In the genomic region with DNA sequence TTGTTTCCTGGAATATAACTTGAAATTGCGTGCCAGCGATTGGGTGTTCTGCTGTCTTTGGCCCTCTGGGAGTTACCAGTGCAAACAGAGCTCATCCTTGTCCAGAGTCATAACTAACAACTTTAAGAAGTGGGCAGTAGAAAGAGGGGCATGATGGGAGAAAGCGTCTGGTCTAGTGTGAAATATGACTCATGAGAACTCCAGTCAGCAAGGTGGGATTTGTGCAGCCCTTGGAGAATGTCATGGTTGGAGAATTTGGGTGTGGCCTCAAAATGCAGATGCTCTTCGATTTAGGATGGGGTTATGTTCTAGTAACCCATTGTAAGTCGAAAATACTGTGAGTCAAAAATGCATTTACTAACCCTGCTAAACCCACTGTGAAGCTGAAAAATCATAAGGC, we compare ENCODE assay signal across 17 cellular contexts. TPM values are rescaled to one million over a fixed set of nuclear protein-coding genes. Genes with fewer than 3 reads are reported as not detected.
DNase-seq lines count a peak whose midpoint lies in the region; ATAC-seq and TF ChIP-seq lines count a peak whose summit lies in the region.
"Had no signal": no experiment of that assay in that cellular context is flagged by ENCODE, and none has a peak within 500 bp of the region (broad histone marks: within the 10 kb centered on the region; RNA-seq: fewer than 3 reads in every experiment).

No MANE protein-coding gene starts in this region.

- H3K23ac ChIP-seq in trophoblast cell (ENCODE audit: low read length): no peak overlapping the region

- no peaks in the 10 kb centered on the region for H3K79me1 ChIP-seq in trophoblast cell (ENCODE audit: low read length)

- H2AFZ ChIP-seq in trophoblast cell (ENCODE audit: insufficient read depth, low read length, poor library complexity): no peak overlapping the region

- peak; percentile 65 for ATAC-seq in RWPE2 (ENCODE audit: low read depth)
- ATAC-seq: left lobe of liver; stimulated activated effector memory CD8-positive, alpha-beta T cell treated with anti-CD3 and anti-CD28 coated beads, Interleukin-12 subunit alpha, Interleukin-12 subunit beta, amount 100 ng/mL, for 72 hours had no signal

- peak overlapping the region; percentile 25 for H3K4me3 Mint-ChIP-seq in Calu3 (ENCODE audit: low read depth, unreplicated experiment)
- H3K4me3 Mint-ChIP-seq: neural crest cell; stimulated activated effector memory CD8-positive, alpha-beta T cell treated with anti-CD3 and anti-CD28 coated beads, Interleukin-12 subunit alpha, Interleukin-12 subunit beta, amount 100 ng/mL, for 72 hours had no signal

- H3K9ac ChIP-seq in trophoblast cell (ENCODE audit: low read length): no peak overlapping the region

- no peak overlapping the region for H3K14ac ChIP-seq in trophoblast cell (ENCODE audit: low read length)

- H3K79me2 ChIP-seq in trophoblast cell (ENCODE audit: control insufficient read depth, insufficient read depth, low read length, poor library complexity): peaks cover 2% of the 10 kb centered on the region

- no peak overlapping the region for H3K18ac ChIP-seq in trophoblast cell (ENCODE audit: low read length)

- no peak overlapping the region for H2BK12ac ChIP-seq in trophoblast cell (ENCODE audit: low read length)

- no peak overlapping the region for H3K4me3 ChIP-seq in RWPE2 (ENCODE audit: severe bottlenecking)
- no peak overlapping the region for H3K4me3 ChIP-seq in fibroblast of mammary gland (ENCODE audit: control insufficient read depth, low read depth, low read length)
- H3K4me3 ChIP-seq in trophoblast cell (ENCODE audit: low read depth, low read length): no peak overlapping the region
- H3K4me3 ChIP-seq: SK-N-MC had no signal

- no peak overlapping the region for H2BK5ac ChIP-seq in trophoblast cell (ENCODE audit: low read depth, low read length, poor library complexity)

- peaks cover 77% of the 10 kb centered on the region for H3K36me3 ChIP-seq in RWPE2 (ENCODE audit: low read depth)
- peaks cover 22 to 46% of the 10 kb centered on the region in 2 experiments for H3K36me3 ChIP-seq in trophoblast cell (ENCODE audit: control insufficient read depth in 1 of 2, insufficient read depth in 2 of 2, low read length in 2 of 2)

- intact Hi-C loops in Calu3 (cut with micrococcal nuclease; ENCODE audit: unreplicated experiment): no loop called here

- peaks cover 92% of the 10 kb centered on the region for H3K4me1 Mint-ChIP-seq in Calu3 (ENCODE audit: low read depth, unreplicated experiment)

- H4K91ac ChIP-seq in trophoblast cell (ENCODE audit: low read depth, low read length): no peak overlapping the region

- no peak overlapping the region for H2AK5ac ChIP-seq in trophoblast cell (ENCODE audit: low read length)

- H3K4me1 ChIP-seq in RWPE2 (ENCODE audit: insufficient read depth, poor library complexity, severe bottlenecking) (peaks cover 49% of the 10 kb centered on the region), trophoblast cell (ENCODE audit: control insufficient read depth in 1 of 2, insufficient read depth in 2 of 2, low read length in 2 of 2) (peaks cover 12 to 19% of the 10 kb centered on the region in 2 experiments)

- no CpG with 5 or more reads among the region's 5 CpGs for WGBS in trophoblast cell (ENCODE audit: extremely low coverage, insufficient coverage, insufficient read length)

- no peaks in the 10 kb centered on the region for H3K27me3 ChIP-seq in RWPE2 (ENCODE audit: insufficient read depth, poor library complexity, severe bottlenecking)
- H3K27me3 ChIP-seq in trophoblast cell (ENCODE audit: insufficient read depth, low read length): no peaks in the 10 kb centered on the region

- BruUV-seq in Calu3 (replicated peaks; lab: Mats Ljungman, UMichigan): no TSS peak

- peaks cover 96% of the 10 kb centered on the region for H3K36me3 Mint-ChIP-seq in Calu3 (ENCODE audit: insufficient read depth, unreplicated experiment)

- peak overlapping the region; percentile 16 for H4K8ac ChIP-seq in trophoblast cell (ENCODE audit: low read depth, low read length)

- DNase-seq in Calu3: no peak
- no peak for DNase-seq in RWPE2 (ENCODE audit: low spot score)
- DNase-seq in fibroblast of mammary gland (ENCODE audit: low read depth): peak; percentile 84
- DNase-seq in trophoblast cell: no peak
- no peak for DNase-seq in RPMI8226
- DNase-seq in SIG-M5 treated with dmso at 0.1 percent for 504 hours (lab: John Stamatoyannopoulos, UW; ENCODE audit: unreplicated experiment): no peak
- DNase-seq in SKM-1 (lab: John Stamatoyannopoulos, UW; ENCODE audit: unreplicated experiment): no peak
- no peak for DNase-seq in activated CD4-positive, CD25-positive, alpha-beta regulatory T cell (lab: John Stamatoyannopoulos, UW)
- DNase-seq: activated CD4-positive, alpha-beta T cell treated with anti-CD3 and anti-CD28 coated beads for 1 hour; C1 segment of cervical spinal cord; MV-4-11; NCI-H524 had no signal

- no peaks in the 10 kb centered on the region for H3K27me3 Mint-ChIP-seq in Calu3 (ENCODE audit: unreplicated experiment)

- no peak overlapping the region for H4K12ac ChIP-seq in trophoblast cell (ENCODE audit: low read depth, low read length)

- no peak overlapping the region for H2BK120ac ChIP-seq in trophoblast cell (ENCODE audit: insufficient read depth, low read length, poor library complexity)

- peak overlapping the region; percentile 96 for H3K27ac ChIP-seq in RWPE2 (ENCODE audit: poor library complexity, severe bottlenecking)
- no peak overlapping the region for H3K27ac ChIP-seq in trophoblast cell (ENCODE audit: low read depth, low read length)
- H3K27ac ChIP-seq: SK-N-MC had no signal

- TF ChIP-seq CTCF in Calu3 (IDR thresholded peaks at IDR 0.05; ENCODE audit: unreplicated experiment) (no peak), RWPE2 (IDR thresholded peaks at IDR 0.05; ENCODE audit: poor library complexity, severe bottlenecking) (no peak), fibroblast of mammary gland (conservative IDR thresholded peaks at IDR 0.05; ENCODE audit: control insufficient read depth, insufficient read depth, low read depth, low read length) (no peak)

- H3K27ac Mint-ChIP-seq in Calu3 (ENCODE audit: unreplicated experiment): peak overlapping the region; percentile 66
- H3K27ac Mint-ChIP-seq: activated T-helper 2 cell treated with anti-CD3 and anti-CD28 coated beads, Interferon-gamma antibody, Interleukin-2, Interleukin-4, amounts not matched to agents 10 μg/mL and 5 μg/mL and 100 μg/mL, durations not matched to agents 14 hours and 24 hours and 36 hours; stimulated activated effector memory CD8-positive, alpha-beta T cell treated with anti-CD3 and anti-CD28 coated beads, Interleukin-12 subunit alpha, Interleukin-12 subunit beta, amount 100 ng/mL, for 72 hours had no signal

- H3K9me3 Mint-ChIP-seq in Calu3 (ENCODE audit: low read depth, unreplicated experiment): no peaks in the 10 kb centered on the region
- H3K9me3 Mint-ChIP-seq: activated T-helper 2 cell treated with anti-CD3 and anti-CD28 coated beads, Interferon-gamma antibody, Interleukin-2, Interleukin-4, amounts not matched to agents 10 μg/mL and 5 μg/mL and 100 μg/mL, durations not matched to agents 14 hours and 24 hours and 36 hours; neural crest cell; stimulated activated effector memory CD8-positive, alpha-beta T cell treated with anti-CD3 and anti-CD28 coated beads, Interleukin-12 subunit alpha, Interleukin-12 subunit beta, amount 100 ng/mL, for 72 hours had no signal

- H3K9me3 ChIP-seq in RWPE2 (ENCODE audit: severe bottlenecking): no peaks in the 10 kb centered on the region
- H3K9me3 ChIP-seq in trophoblast cell (ENCODE audit: insufficient read depth, low read depth, low read length): no peaks in the 10 kb centered on the region

- CTCF ChIA-PET in Calu3 (lab: Charles Lee): interaction anchor here (0.7 to 1.7 kb wide), 4 partner anchors 10 to 516 kb away, joined by 3 to 6 read pairs (median 4); no protein-coding TSS in a partner anchor

- no peak overlapping the region for H3K4me2 ChIP-seq in trophoblast cell (ENCODE audit: low read length)

- H3K4ac ChIP-seq in trophoblast cell (ENCODE audit: low read depth, low read length): peak overlapping the region; percentile 21

RNA-seq across cellular contexts. Expression of a gene that starts 12.9 kb away (rescaled TPM):
- 621 and 626 TPM in 2 replicates for total RNA-seq in Calu3 (2022)
- 250 and 251 TPM in 2 replicates for polyA plus RNA-seq in trophoblast cell (2013)
